ENCODE assay signal across 18 cellular contexts in genomic region chr9:125479846-125480615, GRCh38.
A peak's percentile ranks its signal among the peaks of the same experiment; 100 is the strongest.
DNase-seq lines count a peak whose midpoint lies in the region; ATAC-seq, FAIRE-seq and TF ChIP-seq lines count a peak whose summit lies in the region.
"Had no signal": no experiment of that assay in that cellular context is flagged by ENCODE, and none has a peak within 500 bp of the region (broad histone marks: within the 10 kb centered on the region; RNA-seq: fewer than 3 reads in every experiment).

No MANE protein-coding gene starts in this region.

- FAIRE-seq in H1 (lab: Jason Lieb, UNC): no peak
- no peak for FAIRE-seq in HepG2 (lab: Jason Lieb, UNC)
- FAIRE-seq: A204.1, GM12891 had no signal

- no peak overlapping the region for H3K27ac ChIP-seq in H1 (ENCODE audit: low read depth, low read length)
- H3K27ac ChIP-seq in upper lobe of right lung: no peak overlapping the region
- no peak overlapping the region for H3K27ac ChIP-seq in HepG2 (ENCODE audit: extremely low read length, insufficient read depth, low read length)
- H3K27ac ChIP-seq: KMS-11 had no signal

- no peak overlapping the region for H3K23ac ChIP-seq in H1 (ENCODE audit: insufficient read length)

- intact Hi-C loops in upper lobe of right lung (cut with DNase I): no loop called here
- intact Hi-C loops in HepG2 (cut with micrococcal nuclease; ENCODE audit: unreplicated experiment): loop anchor here (10.0 kb wide), 1 partner anchor 55 kb away; no protein-coding TSS in a partner anchor

- in situ Hi-C loops in HepG2 (cut with HindIII; ENCODE audit: extremely low pct_ligation_motif_present, low pct_unique_long_range_greater_than_20kb): no loop called here

- DNase-seq in NCI-H510A treated with DMSO at 0.1 percent for 48 hours (lab: John Stamatoyannopoulos, UW) (peak; percentile 15), NCI-H510A (lab: John Stamatoyannopoulos, UW) (no peak), NCI-H226 (peak; percentile 18), H1 (ENCODE audit: low read depth in 1 of 2, low spot score in 2 of 2) (no peak), upper lobe of right lung (no peak), HepG2 (ENCODE audit: low spot score) (no peak), T-cell (no peak)
- DNase-seq: C1 segment of cervical spinal cord; NCI-H1092 treated with DMSO at 0.1 percent for 48 hours; NCI-H2081; NCI-H446 treated with DMSO at 0.1 percent for 48 hours; NK-92 treated with Interleukin-12 subunit alpha and Interleukin-12 subunit beta, amount 100 ng/mL, for 24 hours; OCI-M1; RPMI8226 had no signal

- H3K36me3 ChIP-seq in H1 (ENCODE audit: control insufficient read depth in 2 of 4, insufficient read depth in 4 of 4, low read length in 3 of 4): no peaks in the 10 kb centered on the region
- H3K36me3 ChIP-seq in upper lobe of right lung: no peaks in the 10 kb centered on the region
- H3K36me3 ChIP-seq in HepG2 (replicated peaks in 1 of 2; ENCODE audit: control insufficient read depth in 1 of 2, insufficient read depth in 2 of 2, low read length in 2 of 2): peaks cover 0 to 4% of the 10 kb centered on the region in 2 experiments; a peak in 4 of 5 replicates

- H3K18ac ChIP-seq in H1 (ENCODE audit: extremely low read depth, low read length): no peak overlapping the region

- H3K4me3 Mint-ChIP-seq in T-cell: no peak overlapping the region

- H3K79me1 ChIP-seq in H1 (ENCODE audit: low read depth, low read length): no peaks in the 10 kb centered on the region

- no peaks in the 10 kb centered on the region for H3K4me1 ChIP-seq in H1 (replicated peaks in 1 of 4; ENCODE audit: control insufficient read depth in 3 of 4, insufficient read depth in 4 of 4, low read length in 3 of 4)
- peaks cover 5% of the 10 kb centered on the region for H3K4me1 ChIP-seq in upper lobe of right lung
- peaks cover 16% of the 10 kb centered on the region for H3K4me1 ChIP-seq in HepG2 (ENCODE audit: insufficient read depth, low read length)

- H3K9me3 ChIP-seq in H1 (ENCODE audit: insufficient read depth in 2 of 2, low read depth in 1 of 2, low read length in 1 of 2) (no peaks in the 10 kb centered on the region), upper lobe of right lung (no peaks in the 10 kb centered on the region), HepG2 (ENCODE audit: low read length) (no peaks in the 10 kb centered on the region)

- 87% methylated on average over 7 of the region's 7 CpGs; no CpG with 5 or more reads in 1 of the 2 experiments for WGBS in H1 (ENCODE audit: extremely low coverage in 1 of 2, insufficient coverage in 1 of 2, insufficient read length in 1 of 2, insufficient replicate concordance in 2 of 2, low coverage in 1 of 2, low lambda C conversion rate in 2 of 2, missing lambda C conversion rate in 1 of 2), 2 experiments
- 94% methylated on average over 7 of the region's 7 CpGs for WGBS in HepG2 (ENCODE audit: low lambda C conversion rate)

- H4K5ac ChIP-seq in H1 (ENCODE audit: insufficient read length, low read depth, low read length): no peak overlapping the region

- no peaks in the 10 kb centered on the region for H3K4me1 Mint-ChIP-seq in T-cell

- no TSS peak for BruUV-seq in HepG2 (replicated peaks; lab: Mats Ljungman, UMichigan)

- POLR2A ChIA-PET in H1 (lab: Charles Lee; ENCODE audit: partially characterized antibody) (interaction anchor here (0.8 kb wide), 1 partner anchor 835 kb away, joined by 3 read pairs; no protein-coding TSS in a partner anchor), HepG2 (lab: Yijun Ruan, JAX) (no interaction called here), T-cell (lab: Charles Lee) (no interaction called here)

- no peak overlapping the region for H3K14ac ChIP-seq in H1 (ENCODE audit: insufficient read length)

- H3K27me3 Mint-ChIP-seq in T-cell: no peaks in the 10 kb centered on the region

- no peak overlapping the region for H2BK15ac ChIP-seq in H1 (ENCODE audit: low read length)

- no peak overlapping the region for H2AFZ ChIP-seq in H1 (ENCODE audit: low read length)
- no peak overlapping the region for H2AFZ ChIP-seq in HepG2 (ENCODE audit: low read length)

- no peak for TF ChIP-seq CTCF in H1 (IDR thresholded peaks at IDR 0.05; ENCODE audit: control extremely low read depth in 1 of 3, insufficient read depth in 1 of 3, low read depth in 1 of 3, low read length in 3 of 3)
- TF ChIP-seq CTCF in upper lobe of right lung (IDR thresholded peaks at IDR 0.05): no peak
- TF ChIP-seq CTCF in HepG2 (CRISPR knock-in tag; IDR thresholded peaks at IDR 0.05): no peak

- H3K9ac ChIP-seq in H1 (replicated peaks in 1 of 4; ENCODE audit: extremely low read depth in 1 of 4, low read depth in 3 of 4, low read length in 3 of 4) (no peak overlapping the region), HepG2 (ENCODE audit: insufficient read depth, low read depth, low read length) (no peak overlapping the region)
- H3K9ac ChIP-seq: KMS-11 had no signal

- H3K27ac Mint-ChIP-seq in T-cell: no peak overlapping the region

- no peak for TF ChIP-seq RAD21 in H1 (IDR thresholded peaks at IDR 0.05 in 1 of 2, conservative IDR thresholded peaks at IDR 0.05 in 1 of 2; ENCODE audit: low read depth in 2 of 2, low read length in 2 of 2)
- TF ChIP-seq RAD21 in HepG2 (CRISPR knock-in tag; IDR thresholded peaks at IDR 0.05): no peak

- ATAC-seq in upper lobe of right lung (peak; percentile 59), HepG2 (no peak), T-cell (replicated peaks in 1 of 4) (no peak), GM21528 (IDR thresholded peaks at IDR 0.05; ENCODE audit: low FRiP score, unreplicated experiment) (no peak)

- H2BK120ac ChIP-seq in H1 (replicated peaks; ENCODE audit: low read depth, low read length): no peak overlapping the region

- no peak for TF ChIP-seq POLR2A in H1 (IDR thresholded peaks at IDR 0.05; ENCODE audit: control extremely low read depth in 1 of 2, low read depth in 2 of 2, low read length in 2 of 2)
- TF ChIP-seq POLR2A in HepG2 (IDR thresholded peaks at IDR 0.05; ENCODE audit: insufficient read depth in 1 of 2, low read depth in 2 of 2, low read length in 2 of 2): no peak

- no peaks in the 10 kb centered on the region for H3K9me3 Mint-ChIP-seq in T-cell

- H3K79me2 ChIP-seq in H1 (ENCODE audit: control insufficient read depth in 1 of 2, insufficient read depth in 2 of 2, low read length in 2 of 2): no peaks in the 10 kb centered on the region
- no peaks in the 10 kb centered on the region for H3K79me2 ChIP-seq in HepG2 (ENCODE audit: insufficient read depth, low read length)

- no peak overlapping the region for H4K91ac ChIP-seq in H1 (replicated peaks; ENCODE audit: insufficient read length, low read length)

- TF ChIP-seq EP300 in H1 (IDR thresholded peaks at IDR 0.05; ENCODE audit: borderline replicate concordance in 1 of 2, low read depth in 2 of 2, low read length in 2 of 2) (no peak), HepG2 (IDR thresholded peaks at IDR 0.05; ENCODE audit: low read depth in 2 of 2, low read length in 2 of 2) (no peak), HepG2 (CRISPR knock-in tag; IDR thresholded peaks at IDR 0.05; ENCODE audit: borderline replicate concordance) (no peak)

- no peak overlapping the region for H2BK20ac ChIP-seq in H1 (ENCODE audit: low read length)

- no peak overlapping the region for H2AK5ac ChIP-seq in H1 (ENCODE audit: low read depth, low read length)

- H3K56ac ChIP-seq in H1 (replicated peaks; ENCODE audit: insufficient read length, low read depth, low read length): no peak overlapping the region

- peaks cover 61% of the 10 kb centered on the region for H3K36me3 Mint-ChIP-seq in T-cell

- no peaks in the 10 kb centered on the region for H4K20me1 ChIP-seq in H1 (replicated peaks in 1 of 2; ENCODE audit: control insufficient read depth in 1 of 2, insufficient read depth in 2 of 2, low read length in 2 of 2)
- H4K20me1 ChIP-seq in HepG2 (ENCODE audit: insufficient read depth, low read length): no peaks in the 10 kb centered on the region

- 0 out of 2 replicates have a peak overlapping the region, but pooled peaks have one; percentile 18 for H2BK12ac ChIP-seq in H1 (ENCODE audit: low read depth, low read length)

- H3K4me3 ChIP-seq in H1 (ENCODE audit: extremely low read depth in 1 of 4, insufficient read depth in 2 of 4, low read depth in 3 of 4, low read length in 4 of 4) (no peak overlapping the region), upper lobe of right lung (no peak overlapping the region), HepG2 (replicated peaks in 1 of 3; ENCODE audit: insufficient read depth in 1 of 3, low read depth in 2 of 3, low read length in 3 of 3) (no peak overlapping the region)

- CTCF ChIA-PET in H1 (lab: Charles Lee; ENCODE audit: partially characterized antibody) (interaction anchor here (0.6 to 1.8 kb wide), 4 partner anchors 10 to 72 kb away, joined by 3 to 5 read pairs (median 4); no protein-coding TSS in a partner anchor), HepG2 (lab: Yijun Ruan, JAX; ENCODE audit: low intra/inter-chr PET ratio, low total read pairs) (no interaction called here), T-cell (lab: Charles Lee) (no interaction called here)

- H3K4me2 ChIP-seq in H1 (ENCODE audit: insufficient read depth in 1 of 2, low read depth in 2 of 2, low read length in 2 of 2) (no peak overlapping the region), HepG2 (ENCODE audit: low read depth, low read length) (no peak overlapping the region)
- H3K4me2 ChIP-seq: KMS-11 had no signal

- H3K27me3 ChIP-seq in H1 (replicated peaks in 1 of 4; ENCODE audit: control insufficient read depth in 3 of 4, extremely low read depth in 1 of 4, insufficient read depth in 3 of 4, low read length in 3 of 4) (no peaks in the 10 kb centered on the region), upper lobe of right lung (no peaks in the 10 kb centered on the region), HepG2 (ENCODE audit: control insufficient read depth in 1 of 2, insufficient read depth in 2 of 2, low read length in 2 of 2) (no peaks in the 10 kb centered on the region)

- no peak overlapping the region for H3K4ac ChIP-seq in H1 (replicated peaks; ENCODE audit: insufficient read length, low read depth, low read length)

- no peaks in the 10 kb centered on the region for H3K23me2 ChIP-seq in H1 (ENCODE audit: low read depth, low read length)

- no peak overlapping the region for H4K8ac ChIP-seq in H1 (ENCODE audit: extremely low read depth, insufficient read depth, low read length)

- H2BK5ac ChIP-seq in H1 (ENCODE audit: low read depth, low read length): no peak overlapping the region

TF ChIP-seq in H1, 55 proteins besides CTCF, POLR2A, EP300 and RAD21 (continues in another document):
- TF ChIP-seq BRCA1 (IDR thresholded peaks at IDR 0.05; ENCODE audit: low read depth, low read length): no peak
- no peak for TF ChIP-seq GABPA (IDR thresholded peaks at IDR 0.05; ENCODE audit: borderline replicate concordance, insufficient read depth, low read length)
- no peak for TF ChIP-seq TBP (IDR thresholded peaks at IDR 0.05; ENCODE audit: low read depth, low read length)

TF ChIP-seq in HepG2, 621 proteins besides CTCF, POLR2A, EP300 and RAD21 (continues in another document):
- TF ChIP-seq ATM (IDR thresholded peaks at IDR 0.05; ENCODE audit: borderline replicate concordance): no peak

Comparison
In these comparisons a context has a peak if more than half of its experiments do, and no peak if none do; other contexts are left out.
1. DNase-seq: peak in NCI-H510A treated with DMSO at 0.1 percent for 48 hours (single experiment) and NCI-H226 (single experiment); none in NCI-H510A (single experiment), H1 (0 of 2), upper lobe of right lung (single experiment), HepG2 (single experiment) and T-cell (0 of 34).